ENCODE assay signal across 1 cellular context in the genomic region with DNA sequence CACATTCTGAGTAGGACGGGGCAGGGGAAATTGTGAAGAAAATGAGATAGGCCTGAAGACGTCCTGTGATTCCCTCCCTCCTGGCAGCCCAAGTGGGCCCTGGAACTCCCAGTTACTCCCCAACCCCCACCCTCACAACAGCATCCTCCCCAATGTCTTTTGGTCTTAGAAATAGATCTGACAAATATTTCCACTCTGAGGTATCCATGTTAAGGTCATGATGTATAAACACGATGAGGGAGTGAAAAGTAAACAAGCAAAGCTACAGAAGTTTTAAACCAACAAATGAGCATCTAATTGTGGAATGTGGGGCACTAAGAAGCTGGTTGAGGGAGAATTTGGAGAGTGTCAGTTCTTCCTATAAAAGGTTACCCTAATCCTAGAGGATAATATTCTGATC.
TF ChIP-seq lines count a peak whose summit lies in the region.

No MANE protein-coding gene starts in this region.

TF ChIP-seq in HepG2, 621 proteins besides CTCF, POLR2A, EP300 and RAD21 (continued from another document and continues in another):
- TF ChIP-seq DR1 (CRISPR knock-in tag; IDR thresholded peaks at IDR 0.05) = no peak
- TF ChIP-seq, protein P1, sequence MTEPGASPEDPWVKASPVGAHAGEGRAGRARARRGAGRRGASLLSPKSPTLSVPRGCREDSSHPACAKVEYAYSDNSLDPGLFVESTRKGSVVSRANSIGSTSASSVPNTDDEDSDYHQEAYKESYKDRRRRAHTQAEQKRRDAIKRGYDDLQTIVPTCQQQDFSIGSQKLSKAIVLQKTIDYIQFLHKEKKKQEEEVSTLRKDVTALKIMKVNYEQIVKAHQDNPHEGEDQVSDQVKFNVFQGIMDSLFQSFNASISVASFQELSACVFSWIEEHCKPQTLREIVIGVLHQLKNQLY (CRISPR knock-in tag; IDR thresholded peaks at IDR 0.05) = no peak
- TF ChIP-seq, protein P2, sequence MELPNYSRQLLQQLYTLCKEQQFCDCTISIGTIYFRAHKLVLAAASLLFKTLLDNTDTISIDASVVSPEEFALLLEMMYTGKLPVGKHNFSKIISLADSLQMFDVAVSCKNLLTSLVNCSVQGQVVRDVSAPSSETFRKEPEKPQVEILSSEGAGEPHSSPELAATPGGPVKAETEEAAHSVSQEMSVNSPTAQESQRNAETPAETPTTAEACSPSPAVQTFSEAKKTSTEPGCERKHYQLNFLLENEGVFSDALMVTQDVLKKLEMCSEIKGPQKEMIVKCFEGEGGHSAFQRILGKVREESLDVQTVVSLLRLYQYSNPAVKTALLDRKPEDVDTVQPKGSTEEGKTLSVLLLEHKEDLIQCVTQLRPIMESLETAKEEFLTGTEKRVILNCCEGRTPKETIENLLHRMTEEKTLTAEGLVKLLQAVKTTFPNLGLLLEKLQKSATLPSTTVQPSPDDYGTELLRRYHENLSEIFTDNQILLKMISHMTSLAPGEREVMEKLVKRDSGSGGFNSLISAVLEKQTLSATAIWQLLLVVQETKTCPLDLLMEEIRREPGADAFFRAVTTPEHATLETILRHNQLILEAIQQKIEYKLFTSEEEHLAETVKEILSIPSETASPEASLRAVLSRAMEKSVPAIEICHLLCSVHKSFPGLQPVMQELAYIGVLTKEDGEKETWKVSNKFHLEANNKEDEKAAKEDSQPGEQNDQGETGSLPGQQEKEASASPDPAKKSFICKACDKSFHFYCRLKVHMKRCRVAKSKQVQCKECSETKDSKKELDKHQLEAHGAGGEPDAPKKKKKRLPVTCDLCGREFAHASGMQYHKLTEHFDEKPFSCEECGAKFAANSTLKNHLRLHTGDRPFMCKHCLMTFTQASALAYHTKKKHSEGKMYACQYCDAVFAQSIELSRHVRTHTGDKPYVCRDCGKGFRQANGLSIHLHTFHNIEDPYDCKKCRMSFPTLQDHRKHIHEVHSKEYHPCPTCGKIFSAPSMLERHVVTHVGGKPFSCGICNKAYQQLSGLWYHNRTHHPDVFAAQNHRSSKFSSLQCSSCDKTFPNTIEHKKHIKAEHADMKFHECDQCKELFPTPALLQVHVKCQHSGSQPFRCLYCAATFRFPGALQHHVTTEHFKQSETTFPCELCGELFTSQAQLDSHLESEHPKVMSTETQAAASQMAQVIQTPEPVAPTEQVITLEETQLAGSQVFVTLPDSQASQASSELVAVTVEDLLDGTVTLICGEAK (IDR thresholded peaks at IDR 0.05) = no peak
- TF ChIP-seq, protein P2 (CRISPR knock-in tag; IDR thresholded peaks at IDR 0.05) = no peak
- peak; percentile 41; the same call in 1 of the 2 replicates for TF ChIP-seq HMG20A (CRISPR knock-in tag; IDR thresholded peaks at IDR 0.05; ENCODE audit: borderline replicate concordance)
- TF ChIP-seq, protein P3, sequence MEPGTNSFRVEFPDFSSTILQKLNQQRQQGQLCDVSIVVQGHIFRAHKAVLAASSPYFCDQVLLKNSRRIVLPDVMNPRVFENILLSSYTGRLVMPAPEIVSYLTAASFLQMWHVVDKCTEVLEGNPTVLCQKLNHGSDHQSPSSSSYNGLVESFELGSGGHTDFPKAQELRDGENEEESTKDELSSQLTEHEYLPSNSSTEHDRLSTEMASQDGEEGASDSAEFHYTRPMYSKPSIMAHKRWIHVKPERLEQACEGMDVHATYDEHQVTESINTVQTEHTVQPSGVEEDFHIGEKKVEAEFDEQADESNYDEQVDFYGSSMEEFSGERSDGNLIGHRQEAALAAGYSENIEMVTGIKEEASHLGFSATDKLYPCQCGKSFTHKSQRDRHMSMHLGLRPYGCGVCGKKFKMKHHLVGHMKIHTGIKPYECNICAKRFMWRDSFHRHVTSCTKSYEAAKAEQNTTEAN (CRISPR knock-in tag; conservative IDR thresholded peaks at IDR 0.05) = no peak
- 0 out of 2 replicates have a peak, but pooled peaks have one; percentile 20 for TF ChIP-seq JUN (CRISPR knock-in tag; IDR thresholded peaks at IDR 0.05)
- 0 out of 2 replicates have a peak, but pooled peaks have one; percentile 24 for TF ChIP-seq NR2F6 (IDR thresholded peaks at IDR 0.05)
- TF ChIP-seq NR2F6 (CRISPR knock-in tag; IDR thresholded peaks at IDR 0.05) = no peak
- TF ChIP-seq DMAP1 (CRISPR knock-in tag; IDR thresholded peaks at IDR 0.05) = no peak
- TF ChIP-seq ZNF850 (CRISPR knock-in tag; conservative IDR thresholded peaks at IDR 0.05) = no peak
- TF ChIP-seq, protein P4, sequence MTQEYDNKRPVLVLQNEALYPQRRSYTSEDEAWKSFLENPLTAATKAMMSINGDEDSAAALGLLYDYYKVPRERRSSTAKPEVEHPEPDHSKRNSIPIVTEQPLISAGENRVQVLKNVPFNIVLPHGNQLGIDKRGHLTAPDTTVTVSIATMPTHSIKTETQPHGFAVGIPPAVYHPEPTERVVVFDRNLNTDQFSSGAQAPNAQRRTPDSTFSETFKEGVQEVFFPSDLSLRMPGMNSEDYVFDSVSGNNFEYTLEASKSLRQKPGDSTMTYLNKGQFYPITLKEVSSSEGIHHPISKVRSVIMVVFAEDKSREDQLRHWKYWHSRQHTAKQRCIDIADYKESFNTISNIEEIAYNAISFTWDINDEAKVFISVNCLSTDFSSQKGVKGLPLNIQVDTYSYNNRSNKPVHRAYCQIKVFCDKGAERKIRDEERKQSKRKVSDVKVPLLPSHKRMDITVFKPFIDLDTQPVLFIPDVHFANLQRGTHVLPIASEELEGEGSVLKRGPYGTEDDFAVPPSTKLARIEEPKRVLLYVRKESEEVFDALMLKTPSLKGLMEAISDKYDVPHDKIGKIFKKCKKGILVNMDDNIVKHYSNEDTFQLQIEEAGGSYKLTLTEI (CRISPR knock-in tag; conservative IDR thresholded peaks at IDR 0.05) = no peak
- TF ChIP-seq GATAD2A (CRISPR knock-in tag; IDR thresholded peaks at IDR 0.05) = peak; percentile 22; the same call in 1 of the 2 replicates
- TF ChIP-seq ZNF484 (CRISPR knock-in tag; IDR thresholded peaks at IDR 0.05; ENCODE audit: borderline replicate concordance, low read depth) = no peak
- peak; percentile 60; the same call in 1 of the 2 replicates for TF ChIP-seq FOXA1 (IDR thresholded peaks at IDR 0.05)
- peak; percentile 44; the same call in 1 of the 2 replicates for TF ChIP-seq FOXA1 (CRISPR knock-in tag; IDR thresholded peaks at IDR 0.05)
- peak; percentile 51; the same call in 1 of the 2 replicates for TF ChIP-seq TCF7 (IDR thresholded peaks at IDR 0.05; ENCODE audit: low read depth)
- peak; percentile 23; the same call in 1 of the 2 replicates for TF ChIP-seq POGZ (CRISPR knock-in tag; IDR thresholded peaks at IDR 0.05)
- TF ChIP-seq, protein P5, sequence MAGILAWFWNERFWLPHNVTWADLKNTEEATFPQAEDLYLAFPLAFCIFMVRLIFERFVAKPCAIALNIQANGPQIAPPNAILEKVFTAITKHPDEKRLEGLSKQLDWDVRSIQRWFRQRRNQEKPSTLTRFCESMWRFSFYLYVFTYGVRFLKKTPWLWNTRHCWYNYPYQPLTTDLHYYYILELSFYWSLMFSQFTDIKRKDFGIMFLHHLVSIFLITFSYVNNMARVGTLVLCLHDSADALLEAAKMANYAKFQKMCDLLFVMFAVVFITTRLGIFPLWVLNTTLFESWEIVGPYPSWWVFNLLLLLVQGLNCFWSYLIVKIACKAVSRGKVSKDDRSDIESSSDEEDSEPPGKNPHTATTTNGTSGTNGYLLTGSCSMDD (CRISPR knock-in tag; IDR thresholded peaks at IDR 0.05) = no peak
- TF ChIP-seq ZKSCAN5 (CRISPR knock-in tag; IDR thresholded peaks at IDR 0.05) = no peak
- TF ChIP-seq NCOA5 (CRISPR knock-in tag; IDR thresholded peaks at IDR 0.05) = no peak
- TF ChIP-seq NCOA2 (CRISPR knock-in tag; IDR thresholded peaks at IDR 0.05) = peak; percentile 52; the same call in 1 of the 2 replicates
- no peak for TF ChIP-seq PLRG1 (conservative IDR thresholded peaks at IDR 0.05)
- TF ChIP-seq ZNF563 (CRISPR knock-in tag; IDR thresholded peaks at IDR 0.05) = no peak
- TF ChIP-seq HOXA7 (CRISPR knock-in tag; IDR thresholded peaks at IDR 0.05) = no peak
- no peak for TF ChIP-seq SOX6 (IDR thresholded peaks at IDR 0.05)
- TF ChIP-seq SOX6 (CRISPR knock-in tag; IDR thresholded peaks at IDR 0.05) = peak; percentile 26; the same call in 1 of the 2 replicates
- TF ChIP-seq RARA (CRISPR knock-in tag; IDR thresholded peaks at IDR 0.05) = peak; percentile 46; the same call in 1 of the 2 replicates
- no peak; the same call in 1 of the 2 replicates for TF ChIP-seq SAP130 (CRISPR knock-in tag; IDR thresholded peaks at IDR 0.05; ENCODE audit: low read depth)
- no peak for TF ChIP-seq MIER2 (CRISPR knock-in tag; IDR thresholded peaks at IDR 0.05)
- peak; percentile 85 for TF ChIP-seq FOXA3 (CRISPR knock-in tag; IDR thresholded peaks at IDR 0.05)
- TF ChIP-seq NRL (CRISPR knock-in tag; IDR thresholded peaks at IDR 0.05; ENCODE audit: borderline replicate concordance) = no peak
- no peak for TF ChIP-seq ATF1 (CRISPR knock-in tag; IDR thresholded peaks at IDR 0.05)
- TF ChIP-seq, protein P6, sequence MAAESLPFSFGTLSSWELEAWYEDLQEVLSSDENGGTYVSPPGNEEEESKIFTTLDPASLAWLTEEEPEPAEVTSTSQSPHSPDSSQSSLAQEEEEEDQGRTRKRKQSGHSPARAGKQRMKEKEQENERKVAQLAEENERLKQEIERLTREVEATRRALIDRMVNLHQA (CRISPR knock-in tag; IDR thresholded peaks at IDR 0.05) = no peak
- no peak for TF ChIP-seq ZNF382 (CRISPR knock-in tag; IDR thresholded peaks at IDR 0.05; ENCODE audit: borderline replicate concordance)
- TF ChIP-seq, protein P7, sequence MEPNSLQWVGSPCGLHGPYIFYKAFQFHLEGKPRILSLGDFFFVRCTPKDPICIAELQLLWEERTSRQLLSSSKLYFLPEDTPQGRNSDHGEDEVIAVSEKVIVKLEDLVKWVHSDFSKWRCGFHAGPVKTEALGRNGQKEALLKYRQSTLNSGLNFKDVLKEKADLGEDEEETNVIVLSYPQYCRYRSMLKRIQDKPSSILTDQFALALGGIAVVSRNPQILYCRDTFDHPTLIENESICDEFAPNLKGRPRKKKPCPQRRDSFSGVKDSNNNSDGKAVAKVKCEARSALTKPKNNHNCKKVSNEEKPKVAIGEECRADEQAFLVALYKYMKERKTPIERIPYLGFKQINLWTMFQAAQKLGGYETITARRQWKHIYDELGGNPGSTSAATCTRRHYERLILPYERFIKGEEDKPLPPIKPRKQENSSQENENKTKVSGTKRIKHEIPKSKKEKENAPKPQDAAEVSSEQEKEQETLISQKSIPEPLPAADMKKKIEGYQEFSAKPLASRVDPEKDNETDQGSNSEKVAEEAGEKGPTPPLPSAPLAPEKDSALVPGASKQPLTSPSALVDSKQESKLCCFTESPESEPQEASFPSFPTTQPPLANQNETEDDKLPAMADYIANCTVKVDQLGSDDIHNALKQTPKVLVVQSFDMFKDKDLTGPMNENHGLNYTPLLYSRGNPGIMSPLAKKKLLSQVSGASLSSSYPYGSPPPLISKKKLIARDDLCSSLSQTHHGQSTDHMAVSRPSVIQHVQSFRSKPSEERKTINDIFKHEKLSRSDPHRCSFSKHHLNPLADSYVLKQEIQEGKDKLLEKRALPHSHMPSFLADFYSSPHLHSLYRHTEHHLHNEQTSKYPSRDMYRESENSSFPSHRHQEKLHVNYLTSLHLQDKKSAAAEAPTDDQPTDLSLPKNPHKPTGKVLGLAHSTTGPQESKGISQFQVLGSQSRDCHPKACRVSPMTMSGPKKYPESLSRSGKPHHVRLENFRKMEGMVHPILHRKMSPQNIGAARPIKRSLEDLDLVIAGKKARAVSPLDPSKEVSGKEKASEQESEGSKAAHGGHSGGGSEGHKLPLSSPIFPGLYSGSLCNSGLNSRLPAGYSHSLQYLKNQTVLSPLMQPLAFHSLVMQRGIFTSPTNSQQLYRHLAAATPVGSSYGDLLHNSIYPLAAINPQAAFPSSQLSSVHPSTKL (CRISPR knock-in tag; IDR thresholded peaks at IDR 0.05) = peak; percentile 58
- peak; percentile 48; the same call in 1 of the 2 replicates for TF ChIP-seq FOSL2 (CRISPR knock-in tag; IDR thresholded peaks at IDR 0.05)
- TF ChIP-seq, protein P8, sequence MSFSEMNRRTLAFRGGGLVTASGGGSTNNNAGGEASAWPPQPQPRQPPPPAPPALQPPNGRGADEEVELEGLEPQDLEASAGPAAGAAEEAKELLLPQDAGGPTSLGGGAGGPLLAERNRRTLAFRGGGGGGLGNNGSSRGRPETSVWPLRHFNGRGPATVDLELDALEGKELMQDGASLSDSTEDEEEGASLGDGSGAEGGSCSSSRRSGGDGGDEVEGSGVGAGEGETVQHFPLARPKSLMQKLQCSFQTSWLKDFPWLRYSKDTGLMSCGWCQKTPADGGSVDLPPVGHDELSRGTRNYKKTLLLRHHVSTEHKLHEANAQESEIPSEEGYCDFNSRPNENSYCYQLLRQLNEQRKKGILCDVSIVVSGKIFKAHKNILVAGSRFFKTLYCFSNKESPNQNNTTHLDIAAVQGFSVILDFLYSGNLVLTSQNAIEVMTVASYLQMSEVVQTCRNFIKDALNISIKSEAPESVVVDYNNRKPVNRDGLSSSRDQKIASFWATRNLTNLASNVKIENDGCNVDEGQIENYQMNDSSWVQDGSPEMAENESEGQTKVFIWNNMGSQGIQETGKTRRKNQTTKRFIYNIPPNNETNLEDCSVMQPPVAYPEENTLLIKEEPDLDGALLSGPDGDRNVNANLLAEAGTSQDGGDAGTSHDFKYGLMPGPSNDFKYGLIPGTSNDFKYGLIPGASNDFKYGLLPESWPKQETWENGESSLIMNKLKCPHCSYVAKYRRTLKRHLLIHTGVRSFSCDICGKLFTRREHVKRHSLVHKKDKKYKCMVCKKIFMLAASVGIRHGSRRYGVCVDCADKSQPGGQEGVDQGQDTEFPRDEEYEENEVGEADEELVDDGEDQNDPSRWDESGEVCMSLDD (CRISPR knock-in tag; IDR thresholded peaks at IDR 0.05; ENCODE audit: borderline replicate concordance) = no peak
